ENCODE assay signal across 1 cellular context in genomic region chr9:136511670-136512592, GRCh38.
TF ChIP-seq lines count a peak whose summit lies in the region.

No MANE protein-coding gene starts in this region.

TF ChIP-seq in GM12878, 131 proteins besides CTCF, POLR2A, EP300 and RAD21 (continued from another document):
- TF ChIP-seq ZNF687 (IDR thresholded peaks at IDR 0.05) (no peak), EZH2 (IDR thresholded peaks at IDR 0.05; ENCODE audit: borderline replicate concordance, control insufficient read depth, low read depth, low read length) (no peak), PML (IDR thresholded peaks at IDR 0.05; ENCODE audit: low read length) (no peak), NRF1 (conservative IDR thresholded peaks at IDR 0.05; ENCODE audit: low read depth, low read length) (no peak), SMC3 (IDR thresholded peaks at IDR 0.05; ENCODE audit: borderline replicate concordance, low read length) (no peak), SREBF1 (IDR thresholded peaks at IDR 0.05; ENCODE audit: low read length) (no peak), CREM (IDR thresholded peaks at IDR 0.05; ENCODE audit: low read depth) (no peak), E2F4 (IDR thresholded peaks at IDR 0.05; ENCODE audit: low read depth, low read length) (no peak), RB1 (IDR thresholded peaks at IDR 0.05; ENCODE audit: borderline replicate concordance) (no peak), PRDM15 (CRISPR knock-in tag; IDR thresholded peaks at IDR 0.05) (no peak), SIN3A (IDR thresholded peaks at IDR 0.05; ENCODE audit: low read depth, low read length) (no peak), STAT3 (IDR thresholded peaks at IDR 0.05; ENCODE audit: low read depth, low read length) (no peak), RFX5 (IDR thresholded peaks at IDR 0.05; ENCODE audit: low read depth, low read length) (no peak), ASH2L (IDR thresholded peaks at IDR 0.05; ENCODE audit: borderline replicate concordance, low read depth) (no peak), DPF2 (IDR thresholded peaks at IDR 0.05) (no peak)
